In the genomic region with DNA sequence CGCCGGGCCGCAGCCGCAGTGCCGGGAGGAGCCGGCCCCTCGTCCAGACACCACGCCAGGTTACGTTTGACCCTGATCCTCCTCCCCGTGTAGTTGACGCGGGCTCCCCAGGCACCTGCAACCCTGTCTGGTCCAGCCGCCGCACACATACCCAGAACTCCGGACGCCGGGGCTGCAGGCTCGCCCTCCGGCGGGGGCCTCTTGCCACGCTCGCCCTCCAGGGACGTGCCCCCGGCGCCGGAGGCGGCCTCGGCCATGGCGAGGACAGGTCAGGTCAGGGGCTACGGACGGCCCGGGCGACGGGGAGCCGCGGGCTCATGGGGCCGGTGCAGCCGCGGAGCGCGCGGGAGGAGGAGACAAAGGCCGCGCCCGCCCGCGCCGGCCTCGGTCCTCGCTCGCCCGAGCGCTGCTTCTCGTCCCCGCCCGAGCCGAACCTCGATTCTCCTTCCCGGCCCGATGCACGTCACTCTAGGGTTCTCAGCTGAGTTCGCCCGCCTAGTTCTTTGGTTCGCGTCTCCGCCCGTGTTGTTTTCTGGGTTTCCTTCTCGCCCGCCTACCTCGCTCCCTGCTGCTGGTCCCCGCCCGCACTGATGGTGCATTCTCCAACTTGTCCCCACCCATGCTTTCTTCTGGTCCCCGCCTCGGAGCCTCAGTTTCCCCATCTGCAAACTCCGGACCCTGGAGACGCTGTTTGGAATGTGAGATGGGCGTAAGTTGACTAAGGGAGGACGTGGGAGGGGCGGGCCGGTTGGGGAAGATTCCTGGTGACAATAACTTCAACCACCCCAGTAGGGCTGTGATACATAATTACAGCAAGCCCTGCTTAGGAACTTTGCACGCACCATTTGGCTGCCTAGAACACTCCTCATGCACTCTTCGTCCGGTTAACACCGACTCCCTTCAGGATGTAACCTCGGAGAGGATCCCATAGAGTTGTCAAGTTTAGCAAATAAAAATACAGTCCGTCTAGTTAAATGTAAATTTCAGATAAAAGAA, we compare ENCODE assay signal across 7 cellular contexts. TPM values are rescaled to one million over a fixed set of nuclear protein-coding genes. Genes with fewer than 3 reads are reported as not detected.
DNase-seq lines count a peak whose midpoint lies in the region; ATAC-seq and TF ChIP-seq lines count a peak whose summit lies in the region.

A gene with protein sequence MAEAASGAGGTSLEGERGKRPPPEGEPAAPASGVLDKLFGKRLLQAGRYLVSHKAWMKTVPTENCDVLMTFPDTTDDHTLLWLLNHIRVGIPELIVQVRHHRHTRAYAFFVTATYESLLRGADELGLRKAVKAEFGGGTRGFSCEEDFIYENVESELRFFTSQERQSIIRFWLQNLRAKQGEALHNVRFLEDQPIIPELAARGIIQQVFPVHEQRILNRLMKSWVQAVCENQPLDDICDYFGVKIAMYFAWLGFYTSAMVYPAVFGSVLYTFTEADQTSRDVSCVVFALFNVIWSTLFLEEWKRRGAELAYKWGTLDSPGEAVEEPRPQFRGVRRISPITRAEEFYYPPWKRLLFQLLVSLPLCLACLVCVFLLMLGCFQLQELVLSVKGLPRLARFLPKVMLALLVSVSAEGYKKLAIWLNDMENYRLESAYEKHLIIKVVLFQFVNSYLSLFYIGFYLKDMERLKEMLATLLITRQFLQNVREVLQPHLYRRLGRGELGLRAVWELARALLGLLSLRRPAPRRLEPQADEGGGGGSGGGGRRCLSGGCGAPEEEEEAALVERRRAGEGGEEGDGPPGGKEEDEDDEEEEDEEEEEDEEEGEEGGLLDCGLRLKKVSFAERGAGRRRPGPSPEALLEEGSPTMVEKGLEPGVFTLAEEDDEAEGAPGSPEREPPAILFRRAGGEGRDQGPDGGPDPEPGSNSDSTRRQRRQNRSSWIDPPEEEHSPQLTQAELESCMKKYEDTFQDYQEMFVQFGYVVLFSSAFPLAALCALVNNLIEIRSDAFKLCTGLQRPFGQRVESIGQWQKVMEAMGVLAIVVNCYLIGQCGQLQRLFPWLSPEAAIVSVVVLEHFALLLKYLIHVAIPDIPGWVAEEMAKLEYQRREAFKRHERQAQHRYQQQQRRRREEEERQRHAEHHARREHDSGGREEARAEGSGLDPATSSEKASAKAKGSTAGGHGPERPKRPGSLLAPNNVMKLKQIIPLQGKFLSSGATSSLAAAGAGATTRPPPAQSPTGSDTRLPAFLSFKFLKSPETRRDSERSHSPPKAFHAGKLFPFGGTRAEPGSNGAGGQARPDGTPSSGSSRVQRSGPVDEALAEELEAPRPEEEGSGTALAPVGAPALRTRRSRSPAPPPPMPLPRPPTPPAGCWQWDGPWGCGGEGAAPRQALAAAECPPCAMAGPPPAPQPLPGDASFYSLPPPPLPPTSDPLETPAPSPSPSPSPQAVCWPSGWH (minus strand): TSS at position 442 of the 996 bp plus-strand sequence. CDS start 185 bp downstream, at position 257.

- CTCF ChIA-PET in activated CD4-positive, alpha-beta T cell treated with anti-CD3 and anti-CD28 coated beads, Interleukin-2, amount 10 ng/mL, durations not matched to agents 7 days and 5 days (lab: Charles Lee): interaction anchor here (0.6 to 0.8 kb wide), 3 partner anchors 26 to 1406 kb away, joined by 3 to 4 read pairs (median 4); a partner anchor contains a TSS

- ATAC-seq in GM18517 (IDR thresholded peaks at IDR 0.05; ENCODE audit: unreplicated experiment) (peak; percentile 54), HG03520 (IDR thresholded peaks at IDR 0.05; ENCODE audit: unreplicated experiment) (peak; percentile 41), left lung (peak; percentile 77)

- peaks cover 11% of the 10 kb centered on the region for H3K27me3 Mint-ChIP-seq in activated CD4-positive, alpha-beta T cell treated with anti-CD3 and anti-CD28 coated beads, Interleukin-2, amount 10 ng/mL, durations not matched to agents 7 days and 5 days
- H3K27me3 Mint-ChIP-seq in dendritic cell treated with granulocyte-macrophage colony-stimulating factor and Interleukin-4, amounts not matched to agents 40 ng/mL and 50 ng/mL, for 4 days: peaks cover 18% of the 10 kb centered on the region

- no peaks in the 10 kb centered on the region for H3K9me3 Mint-ChIP-seq in activated CD4-positive, alpha-beta T cell treated with anti-CD3 and anti-CD28 coated beads, Interleukin-2, amount 10 ng/mL, durations not matched to agents 7 days and 5 days
- H3K9me3 Mint-ChIP-seq in dendritic cell treated with granulocyte-macrophage colony-stimulating factor and Interleukin-4, amounts not matched to agents 40 ng/mL and 50 ng/mL, for 4 days: no peaks in the 10 kb centered on the region

- peaks cover 55% of the 10 kb centered on the region for H3K4me1 Mint-ChIP-seq in activated CD4-positive, alpha-beta T cell treated with anti-CD3 and anti-CD28 coated beads, Interleukin-2, amount 10 ng/mL, durations not matched to agents 7 days and 5 days
- peaks cover 67% of the 10 kb centered on the region for H3K4me1 Mint-ChIP-seq in dendritic cell treated with granulocyte-macrophage colony-stimulating factor and Interleukin-4, amounts not matched to agents 40 ng/mL and 50 ng/mL, for 4 days (ENCODE audit: low read depth)

- H3K36me3 Mint-ChIP-seq in activated CD4-positive, alpha-beta T cell treated with anti-CD3 and anti-CD28 coated beads, Interleukin-2, amount 10 ng/mL, durations not matched to agents 7 days and 5 days (ENCODE audit: low read depth): peaks cover 18% of the 10 kb centered on the region
- peaks cover 72% of the 10 kb centered on the region for H3K36me3 Mint-ChIP-seq in dendritic cell treated with granulocyte-macrophage colony-stimulating factor and Interleukin-4, amounts not matched to agents 40 ng/mL and 50 ng/mL, for 4 days (ENCODE audit: low read depth)

- intact Hi-C loops in dendritic cell treated with granulocyte-macrophage colony-stimulating factor and Interleukin-4, amounts not matched to agents 40 ng/mL and 50 ng/mL, for 4 days (cut with micrococcal nuclease): no loop called here
- intact Hi-C loops in left lung (cut with DNase I): no loop called here

- peak within 1 kb of the TSS; percentile 86 for H3K4me3 Mint-ChIP-seq in activated CD4-positive, alpha-beta T cell treated with anti-CD3 and anti-CD28 coated beads, Interleukin-2, amount 10 ng/mL, durations not matched to agents 7 days and 5 days
- peak within 1 kb of the TSS; percentile 92 for H3K4me3 Mint-ChIP-seq in dendritic cell treated with granulocyte-macrophage colony-stimulating factor and Interleukin-4, amounts not matched to agents 40 ng/mL and 50 ng/mL, for 4 days

- H3K27ac Mint-ChIP-seq in activated CD4-positive, alpha-beta T cell treated with anti-CD3 and anti-CD28 coated beads, Interleukin-2, amount 10 ng/mL, durations not matched to agents 7 days and 5 days: peak within 1 kb of the TSS; percentile 95
- peak within 1 kb of the TSS; percentile 86 for H3K27ac Mint-ChIP-seq in dendritic cell treated with granulocyte-macrophage colony-stimulating factor and Interleukin-4, amounts not matched to agents 40 ng/mL and 50 ng/mL, for 4 days

- TF ChIP-seq CTCF in left lung (IDR thresholded peaks at IDR 0.05): no peak

- peak within 1 kb of the TSS; percentile 45 to 70 for H3K27ac ChIP-seq in left lung

- peaks cover 0 to 9% of the 10 kb centered on the region in 2 donors for H3K36me3 ChIP-seq in left lung

- H3K9me3 ChIP-seq in left lung: peaks cover 0 to 2% of the 10 kb centered on the region in 2 donors

- H3K27me3 ChIP-seq in left lung: peaks cover 0 to 16% of the 10 kb centered on the region in 2 donors

- DNase-seq in NCI-H748 (lab: John Stamatoyannopoulos, UW; ENCODE audit: unreplicated experiment) (peak; percentile 95), left lung (peak; percentile 96 to 97)
- peak; percentile 97 for DNase-seq in activated CD4-positive, alpha-beta T cell treated with anti-CD3 and anti-CD28 coated beads, Interleukin-2, amount 10 ng/mL, durations not matched to agents 7 days and 5 days
- DNase-seq in stimulated activated CD4-positive, alpha-beta T cell treated with anti-CD3 and anti-CD28 coated beads, Interleukin-2, amount 100 ng/mL, for 24 hours: peak; percentile 97 to 98

- peaks cover 12 to 51% of the 10 kb centered on the region in 2 donors for H3K4me1 ChIP-seq in left lung

- POLR2A ChIA-PET in activated CD4-positive, alpha-beta T cell treated with anti-CD3 and anti-CD28 coated beads, Interleukin-2, amount 10 ng/mL, durations not matched to agents 7 days and 5 days (lab: Charles Lee): no interaction called here

- peak within 1 kb of the TSS; percentile 74 to 78 for H3K4me3 ChIP-seq in left lung

RNA-seq across cellular contexts. Expression of the gene that starts here (rescaled TPM):
- total RNA-seq in activated CD4-positive, alpha-beta T cell treated with anti-CD3 and anti-CD28 coated beads, Interleukin-2, amount 10 ng/mL, durations not matched to agents 7 days and 5 days: 10 to 100 TPM; 16.4 to 17.5 TPM
- total RNA-seq in left lung: 10 to 100 TPM; 18.0 to 21.0 TPM

Comparison
In these comparisons a context has a peak if more than half of its experiments do, and no peak if none do; other contexts are left out.
1. Peak in every context shown above with its lines: DNase-seq, ATAC-seq, H3K4me3 ChIP-seq and H3K27ac ChIP-seq.